In the genomic region with DNA sequence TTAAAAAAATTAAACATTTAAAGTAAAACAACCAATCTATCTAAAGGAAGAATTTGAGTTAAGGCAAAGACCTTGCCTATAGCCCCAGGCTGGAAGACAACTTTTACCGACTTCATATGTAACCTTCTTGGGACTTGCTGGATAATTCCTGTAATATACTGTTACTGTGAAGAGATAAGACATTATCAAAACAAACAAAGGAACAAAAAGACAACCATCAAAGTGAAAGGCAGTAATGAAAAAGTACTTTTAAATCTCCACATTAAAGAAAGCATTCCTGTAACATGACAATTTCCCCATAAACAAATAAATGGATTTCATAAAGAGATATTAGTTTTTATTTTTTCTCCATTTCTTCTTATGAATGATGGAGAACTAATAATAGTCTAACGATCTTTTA, we compare ENCODE assay signal across 14 cellular contexts. TPM values are rescaled to one million over a fixed set of nuclear protein-coding genes. Genes with fewer than 3 reads are reported as not detected.
A peak's percentile ranks its signal among the peaks of the same experiment; 100 is the strongest.
DNase-seq lines count a peak whose midpoint lies in the region; ATAC-seq and TF ChIP-seq lines count a peak whose summit lies in the region.
"Had no signal": no experiment of that assay in that cellular context is flagged by ENCODE, and none has a peak within 500 bp of the region (broad histone marks: within the 10 kb centered on the region; RNA-seq: fewer than 3 reads in every experiment).

No MANE protein-coding gene starts in this region.

- POLR2A ChIA-PET in PC-3 (lab: Charles Lee; ENCODE audit: unreplicated experiment): no interaction called here

- no peaks in the 10 kb centered on the region for H3F3A ChIP-seq in PC-3 (ENCODE audit: low read length, unreplicated experiment)

- peaks cover 20% of the 10 kb centered on the region for H3K4me1 ChIP-seq in PC-3 (ENCODE audit: insufficient read depth, low read length)

- ATAC-seq in PC-3 (no peak), GM21515 (IDR thresholded peaks at IDR 0.05; ENCODE audit: unreplicated experiment) (no peak)

- H3K27ac Mint-ChIP-seq in activated CD4-positive, alpha-beta T cell treated with anti-CD3 and anti-CD28 coated beads, Interleukin-2, amount 10 ng/mL, durations not matched to agents 24 days and 14 days: no peak overlapping the region
- H3K27ac Mint-ChIP-seq in endothelial cell (ENCODE audit: unreplicated experiment) (peak overlapping the region; percentile 11), progenitor cell of endocrine pancreas (no peak overlapping the region)

- H3K4me3 Mint-ChIP-seq in activated CD4-positive, alpha-beta T cell treated with anti-CD3 and anti-CD28 coated beads, Interleukin-2, amount 10 ng/mL, durations not matched to agents 24 days and 14 days: peak overlapping the region; percentile 90
- H3K4me3 Mint-ChIP-seq in endothelial cell (ENCODE audit: unreplicated experiment) (peak overlapping the region; percentile 100), progenitor cell of endocrine pancreas (ENCODE audit: low read depth) (peak overlapping the region; percentile 18)

- H3K9me3 ChIP-seq in PC-3 (ENCODE audit: low read length): no peaks in the 10 kb centered on the region

- CTCF ChIA-PET in PC-3 (lab: Charles Lee): no interaction called here

- H3K27ac ChIP-seq in PC-3 (ENCODE audit: low read length): no peak overlapping the region

- H3K4me2 ChIP-seq in PC-3 (ENCODE audit: low read length): peak overlapping the region; percentile 92

- TF ChIP-seq CTCF in PC-3 (conservative IDR thresholded peaks at IDR 0.05; ENCODE audit: low read depth, low read length) (no peak), endothelial cell (IDR thresholded peaks at IDR 0.05; ENCODE audit: unreplicated experiment) (no peak), progenitor cell of endocrine pancreas (IDR thresholded peaks at IDR 0.05; ENCODE audit: unreplicated experiment) (no peak)

- H4K20me1 ChIP-seq in PC-3 (ENCODE audit: low read length): peaks cover 17% of the 10 kb centered on the region; the same call in 1 of the 2 replicates

- no peak for DNase-seq in activated CD4-positive, alpha-beta T cell treated with anti-CD3 and anti-CD28 coated beads, Interleukin-2, amount 10 ng/mL, durations not matched to agents 24 days and 14 days
- no peak for DNase-seq in activated CD4-positive, alpha-beta T cell treated with anti-CD3 and anti-CD28 coated beads for 4 hours
- no peak for DNase-seq in PC-3
- no peak for DNase-seq in endothelial cell (ENCODE audit: low spot score)
- DNase-seq in progenitor cell of endocrine pancreas (ENCODE audit: low spot score, unreplicated experiment): no peak
- DNase-seq in NOMO-1 treated with dmso at 0.1 percent for 144 hours (lab: John Stamatoyannopoulos, UW; ENCODE audit: unreplicated experiment): no peak
- DNase-seq in NCI-H748 treated with DMSO at 0.1 percent for 48 hours (lab: John Stamatoyannopoulos, UW): no peak
- DNase-seq: activated CD4-positive, CD25-positive, alpha-beta regulatory T cell treated with anti-CD3 and anti-CD28 coated beads, Interleukin-2, amount 50 U/mL, for 72 hours; activated naive CD4-positive, alpha-beta T cell treated with anti-CD3 and anti-CD28 coated beads, Interleukin-2, amount 50 U/mL, for 16 hours; cortex of kidney; NCI-H1105 treated with DMSO at 0.1 percent for 48 hours; NCI-H524; SHP77 treated with DMSO at 0.1 percent for 48 hours had no signal

- H3K36me3 ChIP-seq in PC-3 (ENCODE audit: low read depth, low read length): no peaks in the 10 kb centered on the region

- intact Hi-C loops in activated CD4-positive, alpha-beta T cell treated with anti-CD3 and anti-CD28 coated beads, Interleukin-2, amount 10 ng/mL, durations not matched to agents 24 days and 14 days (cut with micrococcal nuclease): loop anchor here (5.0 kb wide), 1 partner anchor 597 kb away; the partner anchor contains the start of genes GLB1 and TMPPE
- intact Hi-C loops in PC-3 (cut with micrococcal nuclease): no loop called here

- H3K4me1 Mint-ChIP-seq in activated CD4-positive, alpha-beta T cell treated with anti-CD3 and anti-CD28 coated beads, Interleukin-2, amount 10 ng/mL, durations not matched to agents 24 days and 14 days: peaks cover 41% of the 10 kb centered on the region
- H3K4me1 Mint-ChIP-seq in endothelial cell (ENCODE audit: unreplicated experiment) (peaks cover 49% of the 10 kb centered on the region), progenitor cell of endocrine pancreas (ENCODE audit: low read depth) (peaks cover 28% of the 10 kb centered on the region)

- no peak overlapping the region for H2AFZ ChIP-seq in PC-3 (ENCODE audit: low read length)

- no peak overlapping the region for H3K9ac ChIP-seq in PC-3 (ENCODE audit: low read length)

- no peak overlapping the region for H3K4me3 ChIP-seq in PC-3 (ENCODE audit: low read length)

- no peaks in the 10 kb centered on the region for H3K9me2 ChIP-seq in PC-3 (replicated peaks; ENCODE audit: low read length)

- H3K36me3 Mint-ChIP-seq in activated CD4-positive, alpha-beta T cell treated with anti-CD3 and anti-CD28 coated beads, Interleukin-2, amount 10 ng/mL, durations not matched to agents 24 days and 14 days (ENCODE audit: low read depth): peaks cover 20% of the 10 kb centered on the region
- H3K36me3 Mint-ChIP-seq in endothelial cell (ENCODE audit: low read depth, unreplicated experiment) (peaks cover 19% of the 10 kb centered on the region), progenitor cell of endocrine pancreas (ENCODE audit: insufficient read depth) (peaks cover 7% of the 10 kb centered on the region)

- BruUV-seq in PC-3 (replicated peaks; lab: Mats Ljungman, UMichigan): no TSS peak

- H3K27me3 Mint-ChIP-seq in activated CD4-positive, alpha-beta T cell treated with anti-CD3 and anti-CD28 coated beads, Interleukin-2, amount 10 ng/mL, durations not matched to agents 24 days and 14 days: no peaks in the 10 kb centered on the region
- H3K27me3 Mint-ChIP-seq in endothelial cell (ENCODE audit: unreplicated experiment): peaks cover 9% of the 10 kb centered on the region
- no peaks in the 10 kb centered on the region for H3K27me3 Mint-ChIP-seq in progenitor cell of endocrine pancreas

- no peaks in the 10 kb centered on the region for H3K9me3 Mint-ChIP-seq in activated CD4-positive, alpha-beta T cell treated with anti-CD3 and anti-CD28 coated beads, Interleukin-2, amount 10 ng/mL, durations not matched to agents 24 days and 14 days
- H3K9me3 Mint-ChIP-seq in endothelial cell (ENCODE audit: unreplicated experiment) (no peaks in the 10 kb centered on the region), progenitor cell of endocrine pancreas (ENCODE audit: low read depth) (peaks cover 3% of the 10 kb centered on the region)

- peaks cover 38% of the 10 kb centered on the region for H3K79me2 ChIP-seq in PC-3 (ENCODE audit: low read length)

- no peaks in the 10 kb centered on the region for H3K27me3 ChIP-seq in PC-3 (ENCODE audit: low read length)

RNA-seq across cellular contexts. Expression of gene CMTM6, which starts 2.4 kb away (rescaled TPM):
- 79.3 and 79.6 TPM in 2 replicates for total RNA-seq in activated CD4-positive, alpha-beta T cell treated with anti-CD3 and anti-CD28 coated beads, Interleukin-2, amount 10 ng/mL, durations not matched to agents 24 days and 14 days
- total RNA-seq in PC-3 (2014; rRNA removed): 53.3 and 67.4 TPM in 2 replicates
- 59.9 TPM for total RNA-seq in endothelial cell (ENCODE audit: unreplicated experiment)
- 50.6 and 52.7 TPM in 2 replicates for total RNA-seq in progenitor cell of endocrine pancreas

Comparison
In these comparisons a context has a peak if more than half of its experiments do, and no peak if none do; other contexts are left out.
1. H3K4me3 Mint-ChIP-seq: peak in every context shown above with its lines; median percentile 100 in endothelial cell; 90 in activated CD4-positive, alpha-beta T cell treated with anti-CD3 and anti-CD28 coated beads, Interleukin-2, amount 10 ng/mL, durations not matched to agents 24 days and 14 days; 18 in progenitor cell of endocrine pancreas.